12 cellular contexts compared by ENCODE assay signal in the genomic region with DNA sequence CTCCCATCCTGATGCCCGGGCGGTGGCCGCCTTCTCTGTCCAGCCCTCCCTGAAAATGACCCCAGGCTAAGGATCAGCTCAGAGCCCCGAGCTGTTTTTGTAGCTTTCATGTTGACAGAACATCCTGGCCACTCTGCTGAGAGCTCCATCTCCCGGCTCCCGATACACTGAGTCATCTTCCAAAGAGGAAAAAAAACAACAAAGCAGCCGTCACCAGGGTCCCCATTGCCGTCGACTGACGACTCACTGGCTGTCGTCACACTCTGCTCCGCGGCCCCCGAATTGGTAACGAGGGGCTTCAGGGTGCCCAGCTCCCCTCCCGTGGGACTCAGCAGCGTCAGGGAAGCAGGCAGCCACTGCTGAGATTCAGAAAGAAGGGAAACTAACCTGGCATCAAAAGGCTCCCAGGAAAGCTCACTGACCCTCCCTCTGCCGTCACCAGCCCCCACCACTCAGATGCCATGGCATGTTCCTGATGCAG.
DNase-seq lines count a peak whose midpoint lies in the region; ATAC-seq, FAIRE-seq and TF ChIP-seq lines count a peak whose summit lies in the region.
"Had no signal": no experiment of that assay in that cellular context is flagged by ENCODE, and none has a peak within 500 bp of the region (broad histone marks: within the 10 kb centered on the region; RNA-seq: fewer than 3 reads in every experiment).

No MANE protein-coding gene starts in this region.

- no peak overlapping the region for H3K27ac ChIP-seq in ovary
- H3K27ac ChIP-seq: right lobe of liver had no signal

- TF ChIP-seq EP300 in ovary (IDR thresholded peaks at IDR 0.05), result no peak

- no peaks in the 10 kb centered on the region for H3K27me3 ChIP-seq in ovary
- H3K27me3 ChIP-seq: right lobe of liver had no signal

- no peak for ATAC-seq in esophagus mucosa
- ATAC-seq: right lobe of liver had no signal

- no peak for TF ChIP-seq CTCF in ovary (IDR thresholded peaks at IDR 0.05)

- WGBS in ovary, 3 donors, result 70 to 74% (median 71%) methylated on average over 18 of the region's 18 CpGs

- TF ChIP-seq POLR2A in ovary (IDR thresholded peaks at IDR 0.05), result no peak

- H3K4me3 ChIP-seq in ovary, result peak overlapping the region; percentile 78
- H3K4me3 ChIP-seq: right lobe of liver had no signal

- DNase-seq in AG08396 (ENCODE audit: low spot score) (peak; percentile 75), RCC 7860 (ENCODE audit: low spot score) (peak; percentile 21), fibroblast of gingiva (ENCODE audit: low read depth) (peak; percentile 62), ovary (peak in 1 of 5 donors; percentile 29), NCI-H2107 (lab: John Stamatoyannopoulos, UW) (no peak), NCI-H2196 treated with DMSO at 0.1 percent for 48 hours (lab: John Stamatoyannopoulos, UW; ENCODE audit: unreplicated experiment) (no peak)
- no peak for DNase-seq in activated CD4-positive, alpha-beta T cell treated with anti-CD3 and anti-CD28 coated beads, Interleukin-2, amount 50 U/mL, for 48 hours
- DNase-seq: activated T-cell treated with anti-CD3 and anti-CD28 coated beads, Interleukin-2, amount 50 U/mL, for 48 hours; NCI-H1417 treated with DMSO at 0.1 percent for 48 hours; SIG-M5 had no signal

- H3K9me3 ChIP-seq in ovary, result no peaks in the 10 kb centered on the region
- H3K9me3 ChIP-seq: right lobe of liver had no signal

- H3K4me1 ChIP-seq in ovary (ENCODE audit: insufficient read depth), result peaks cover 40% of the 10 kb centered on the region

- FAIRE-seq in RCC 7860 (lab: Jason Lieb, UNC), result no peak

- no peaks in the 10 kb centered on the region for H3K36me3 ChIP-seq in ovary

- intact Hi-C loops in ovary (cut with DNase I), result no loop called here

Comparison
In these comparisons a context has a peak if more than half of its experiments do, and no peak if none do; other contexts are left out.
1. DNase-seq: peak in AG08396 (single experiment), RCC 7860 (single experiment) and fibroblast of gingiva (single experiment); none in NCI-H2107 (single experiment), NCI-H2196 treated with DMSO at 0.1 percent for 48 hours (single experiment) and activated CD4-positive, alpha-beta T cell treated with anti-CD3 and anti-CD28 coated beads, Interleukin-2, amount 50 U/mL, for 48 hours (0 of 2).